7 cellular contexts compared by ENCODE assay signal in the genomic region with DNA sequence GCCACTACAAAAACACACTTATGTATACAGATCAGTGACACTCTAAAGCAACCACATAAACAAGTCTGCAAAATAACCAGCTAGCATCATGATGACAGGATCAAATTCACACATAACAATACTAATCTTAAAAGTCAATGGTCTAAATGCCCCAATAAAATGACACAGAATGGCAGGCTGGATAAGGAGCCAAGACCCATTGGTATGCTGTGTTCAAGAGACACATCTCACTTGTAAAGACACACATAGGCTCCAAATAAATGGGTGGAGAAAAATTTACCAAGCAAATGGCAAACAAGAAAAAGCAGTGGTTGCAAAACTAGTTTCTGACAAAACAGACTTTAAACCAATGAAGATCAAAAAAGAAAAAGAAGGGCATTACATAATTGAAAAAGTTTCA.
"Had no signal": no experiment of that assay in that cellular context is flagged by ENCODE, and none has a peak within 500 bp of the region (broad histone marks: within the 10 kb centered on the region; RNA-seq: fewer than 3 reads in every experiment).

No MANE protein-coding gene starts in this region.

- H3K27ac ChIP-seq: HL-60, KMS-11 had no signal

- H3K4me3 ChIP-seq: K562 had no signal

- ATAC-seq: HepG2, K562 had no signal

- DNase-seq: IMR-90, KBM-7, KG1 had no signal
